25 cellular contexts compared by ENCODE assay signal in genomic region chr7:7527047-7527446, GRCh38.
"Had no signal": no experiment of that assay in that cellular context is flagged by ENCODE, and none has a peak within 500 bp of the region (broad histone marks: within the 10 kb centered on the region; RNA-seq: fewer than 3 reads in every experiment).

No MANE protein-coding gene starts in this region.

- H3K36me3 ChIP-seq: left ventricle myocardium inferior, neural progenitor cell, neutrophil, ovary, sigmoid colon, spleen, transverse colon, upper lobe of left lung had no signal

- H3K4me3 ChIP-seq: hepatocyte, left ventricle myocardium inferior, lung, neural progenitor cell, ovary, sigmoid colon, spleen, transverse colon, upper lobe of left lung had no signal

- H3K4me1 ChIP-seq: left ventricle myocardium inferior, sigmoid colon, spleen, transverse colon, upper lobe of left lung had no signal

- ATAC-seq: natural killer cell; right cardiac atrium; stimulated activated memory B cell treated with anti-CD40 and anti-IgM and Interleukin-4, amounts not matched to agents 10 μg/mL and 1 μg/mL and 100 μg/mL, for 72 hours; stimulated activated naive CD8-positive, alpha-beta T cell treated with anti-CD3 and anti-CD28 coated beads, Interleukin-15, amount 100 ng/mL, for 72 hours had no signal

- H3K27me3 ChIP-seq: hepatocyte, neural progenitor cell, neutrophil, ovary, sigmoid colon, transverse colon, upper lobe of left lung had no signal

- FAIRE-seq: small intestine had no signal

- H3K9me3 ChIP-seq: left ventricle myocardium inferior, neutrophil, ovary, sigmoid colon, spleen, transverse colon, upper lobe of left lung had no signal

- DNase-seq: islet precursor cell; left ventricle myocardium inferior; mesendoderm; naive B cell; natural killer cell; nephron progenitor cell; occipital lobe; ovary; retina; right cardiac atrium; sigmoid colon; small intestine; spleen; stimulated activated CD4-positive, alpha-beta T cell treated with anti-CD3 and anti-CD28 coated beads, Interleukin-4, amount 100 ng/mL, for 4 hours; stimulated activated CD8-positive, alpha-beta memory T cell treated with anti-CD3 and anti-CD28 coated beads, Interleukin-4, amount 100 ng/mL, for 48 hours; stimulated activated naive CD4-positive, alpha-beta T cell treated with Interleukin-2 at 50 U/mL for 16 hours; stimulated activated naive CD8-positive, alpha-beta T cell treated with anti-CD3 and anti-CD28 coated beads, Interleukin-15, amount 100 ng/mL, for 72 hours; substantia nigra; transverse colon; upper lobe of left lung had no signal

- H3K27ac ChIP-seq: hepatocyte, left ventricle myocardium inferior, neural progenitor cell, neutrophil, ovary, sigmoid colon, spleen, transverse colon, upper lobe of left lung had no signal
